9 cellular contexts compared by ENCODE assay signal in genomic region chr21:42187976-42188653, GRCh38. TPM values are rescaled to one million over a fixed set of nuclear protein-coding genes. Genes with fewer than 3 reads are reported as not detected.
DNase-seq lines count a peak whose midpoint lies in the region; ATAC-seq and TF ChIP-seq lines count a peak whose summit lies in the region.
"Had no signal": no experiment of that assay in that cellular context is flagged by ENCODE, and none has a peak within 500 bp of the region (broad histone marks: within the 10 kb centered on the region; RNA-seq: fewer than 3 reads in every experiment).

No MANE protein-coding gene starts in this region.

- no peaks in the 10 kb centered on the region for H3K27me3 Mint-ChIP-seq in T-cell

- WGBS in transverse colon (ENCODE audit: low coverage in 1 of 2), 2 donors = 63% methylated on average over 8 of the region's 8 CpGs; no CpG with 5 or more reads in 1 of the 2 donors

- peaks cover 76 to 80% (median 79%) of the 10 kb centered on the region in 3 donors for H3K4me1 Mint-ChIP-seq in T-cell

- H3K4me3 ChIP-seq in neutrophil (ENCODE audit: low read depth in 1 of 2, low read length in 1 of 2) = peak overlapping the region; percentile 43 to 56
- no peak overlapping the region for H3K4me3 ChIP-seq in transverse colon
- H3K4me3 ChIP-seq: vagina had no signal

- H3K4me1 ChIP-seq in neutrophil (ENCODE audit: control insufficient read depth in 1 of 2, insufficient read depth in 1 of 2, low read depth in 1 of 2, low read length in 1 of 2) (peaks cover 39 to 59% of the 10 kb centered on the region in 2 experiments), transverse colon (peaks cover 0 to 22% (median 8%) of the 10 kb centered on the region in 4 donors)

- in situ Hi-C loops in transverse colon (cut with MboI; ENCODE audit: low pct_ligation_motif_present in 1 of 4, low pct_unique_long_range_greater_than_20kb in 1 of 4, low sequenced_read_pairs in 3 of 4) = no loop called here

- H3K27ac Mint-ChIP-seq in T-cell = peak overlapping the region; percentile 97 to 98

- H3K36me3 Mint-ChIP-seq in T-cell = no peaks in the 10 kb centered on the region

- H3K9me3 ChIP-seq in neutrophil (no peaks in the 10 kb centered on the region), transverse colon (no peaks in the 10 kb centered on the region)
- H3K9me3 ChIP-seq: vagina had no signal

- H3K27ac ChIP-seq in angular gyrus (ENCODE audit: low read depth, low read length) (peak overlapping the region; percentile 34), neutrophil (peak overlapping the region; percentile 97), transverse colon (peak overlapping the region; percentile 59 to 80 (median 70))
- H3K27ac ChIP-seq: vagina had no signal

- H3K4me3 Mint-ChIP-seq in T-cell = peak overlapping the region; percentile 62 to 74 (median 62)

- intact Hi-C loops in transverse colon (cut with DNase I; ENCODE audit: low total_unique reads) = no loop called here

- DNase-seq in T-cell (peak; percentile 52 to 87 (median 78)), transverse colon (peak; percentile 61), SW 1271 (lab: John Stamatoyannopoulos, UW) (no peak), hepatic stellate cell (ENCODE audit: low spot score) (no peak)

- no peak for TF ChIP-seq EP300 in transverse colon (IDR thresholded peaks at IDR 0.05; ENCODE audit: low read depth)

- ATAC-seq in GM18868 (IDR thresholded peaks at IDR 0.05; ENCODE audit: unreplicated experiment) (peak; percentile 98), HG03045 (IDR thresholded peaks at IDR 0.05; ENCODE audit: unreplicated experiment) (peak; percentile 94), T-cell (replicated peaks in 1 of 4) (peak; percentile 94 to 95 (median 95))

- peaks cover 14% of the 10 kb centered on the region for H3K27me3 ChIP-seq in neutrophil
- no peaks in the 10 kb centered on the region for H3K27me3 ChIP-seq in transverse colon
- H3K27me3 ChIP-seq: vagina had no signal

- H3K36me3 ChIP-seq in neutrophil (no peaks in the 10 kb centered on the region), transverse colon (no peaks in the 10 kb centered on the region)
- H3K36me3 ChIP-seq: vagina had no signal

- TF ChIP-seq CTCF in neutrophil (IDR thresholded peaks at IDR 0.05) = peak; percentile 32
- no peak for TF ChIP-seq CTCF in transverse colon (IDR thresholded peaks at IDR 0.05)

- peaks cover 0 to 9% (median 0%) of the 10 kb centered on the region in 3 donors for H3K9me3 Mint-ChIP-seq in T-cell

- peak; percentile 23 for TF ChIP-seq POLR2A in transverse colon (IDR thresholded peaks at IDR 0.05)

- POLR2A ChIA-PET in T-cell (lab: Charles Lee) = interaction anchor here (0.8 to 1.7 kb wide), 4 partner anchors 32 to 51 kb away, joined by 4 to 20 read pairs (median 7); no protein-coding TSS in a partner anchor

- CTCF ChIA-PET in T-cell (lab: Charles Lee) = interaction anchor here (0.6 to 2.1 kb wide), 12 partner anchors 11 to 405 kb away, joined by 3 to 11 read pairs (median 3); partner anchors contain the start of gene ABCG1 (in 1 of the 2)

RNA-seq across cellular contexts. Expression of gene ABCG1, which starts 30.8 kb away (rescaled TPM):
- total RNA-seq in T-cell = 10 to 100 TPM in 2 of 5 donors, 1 to 10 TPM in 3; 4.1 to 51.1 (median 6.2) TPM
- 10 to 100 TPM; 17.1 to 67.7 (median 53.2) TPM for total RNA-seq in transverse colon

Comparison
In these comparisons a context has a peak if more than half of its experiments do, and no peak if none do; other contexts are left out.
1. DNase-seq: peak in T-cell (34 of 34) and transverse colon (single experiment); none in SW 1271 (0 of 2) and hepatic stellate cell (single experiment).
2. H3K27ac ChIP-seq: peak in every context shown above with its lines; median percentile 97 in neutrophil; 70 in transverse colon; 34 in angular gyrus.
3. H3K4me3 ChIP-seq: peak in neutrophil (2 of 2); none in transverse colon (0 of 4).
4. Peak in every context shown above with its lines, with median percentiles within 50 percentile points of each other: ATAC-seq.